Comparison of ENCODE assay signal across 9 cellular contexts in the genomic region with DNA sequence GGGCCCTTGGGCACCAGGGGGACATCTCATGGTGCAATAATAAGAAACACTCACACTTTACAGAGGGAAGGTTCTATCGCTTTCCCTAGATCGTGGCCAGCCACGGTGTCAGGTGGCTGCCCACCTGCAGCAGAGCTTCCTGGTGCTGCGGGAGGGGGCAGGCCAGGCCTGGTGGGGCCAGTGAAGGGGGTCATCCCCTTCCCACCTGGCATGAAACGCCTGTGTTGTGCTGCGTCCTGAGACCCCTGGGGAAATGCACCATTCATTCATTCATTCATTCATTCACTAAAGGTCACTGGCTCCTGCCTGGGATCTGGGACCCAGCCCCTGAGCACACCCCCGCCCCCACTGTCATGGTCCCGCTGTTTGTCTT. TPM values are rescaled to one million over a fixed set of nuclear protein-coding genes. Genes with fewer than 3 reads are reported as not detected.
A peak's percentile ranks its signal among the peaks of the same experiment; 100 is the strongest.
DNase-seq lines count a peak whose midpoint lies in the region; ATAC-seq and TF ChIP-seq lines count a peak whose summit lies in the region.
"Had no signal": no experiment of that assay in that cellular context is flagged by ENCODE, and none has a peak within 500 bp of the region (broad histone marks: within the 10 kb centered on the region; RNA-seq: fewer than 3 reads in every experiment).

No MANE protein-coding gene starts in this region.

- peaks cover 15% of the 10 kb centered on the region for H3K4me1 Mint-ChIP-seq in activated CD8-positive, alpha-beta T cell treated with anti-CD3 and anti-CD28 coated beads for 36 hours (ENCODE audit: low read depth)

- ATAC-seq in activated CD8-positive, alpha-beta T cell treated with anti-CD3 and anti-CD28 coated beads for 36 hours: no peak
- no peak for ATAC-seq in HG03571 (IDR thresholded peaks at IDR 0.05; ENCODE audit: unreplicated experiment)

- peaks cover 10% of the 10 kb centered on the region for H3K27me3 Mint-ChIP-seq in activated CD8-positive, alpha-beta T cell treated with anti-CD3 and anti-CD28 coated beads for 36 hours

- H3K27ac Mint-ChIP-seq in activated CD8-positive, alpha-beta T cell treated with anti-CD3 and anti-CD28 coated beads for 36 hours: no peak overlapping the region

- H3K27me3 ChIP-seq in H7 (ENCODE audit: control insufficient read depth, insufficient read depth, low read length) (peaks cover 3% of the 10 kb centered on the region; the same call in 1 of the 2 replicates), left ventricle myocardium inferior (ENCODE audit: low read depth) (peaks cover 15% of the 10 kb centered on the region)

- no peak for TF ChIP-seq CTCF in activated CD8-positive, alpha-beta T cell treated with anti-CD3 and anti-CD28 coated beads for 36 hours (IDR thresholded peaks at IDR 0.05)
- no peak for TF ChIP-seq CTCF in left ventricle myocardium inferior (IDR thresholded peaks at IDR 0.05; ENCODE audit: borderline replicate concordance)

- CTCF ChIA-PET in activated CD8-positive, alpha-beta T cell treated with anti-CD3 and anti-CD28 coated beads for 36 hours (lab: Charles Lee): interaction anchor here (8.8 kb wide), 1 partner anchor 16 kb away, joined by 67 read pairs; no protein-coding TSS in a partner anchor

- DNase-seq in H7: no peak
- DNase-seq in activated CD8-positive, alpha-beta T cell treated with anti-CD3 and anti-CD28 coated beads for 36 hours: no peak
- DNase-seq in left ventricle myocardium inferior: no peak
- DNase-seq in NCI-H1092 (lab: John Stamatoyannopoulos, UW): no peak
- DNase-seq in NCI-H446 treated with DMSO at 0.1 percent for 48 hours (lab: John Stamatoyannopoulos, UW): no peak
- no peak for DNase-seq in SW480 (ENCODE audit: low spot score)
- DNase-seq: NCI-H146 had no signal

- peaks cover 70% of the 10 kb centered on the region for H3K4me1 ChIP-seq in left ventricle myocardium inferior

- H3K9me3 ChIP-seq in left ventricle myocardium inferior (replicated peaks): no peaks in the 10 kb centered on the region

- H3K36me3 ChIP-seq in H7 (replicated peaks; ENCODE audit: control insufficient read depth, insufficient read depth, low read length) (no peaks in the 10 kb centered on the region), left ventricle myocardium inferior (no peaks in the 10 kb centered on the region)

- no peaks in the 10 kb centered on the region for H3K9me3 Mint-ChIP-seq in activated CD8-positive, alpha-beta T cell treated with anti-CD3 and anti-CD28 coated beads for 36 hours

- peak overlapping the region; percentile 56 for H3K4me3 Mint-ChIP-seq in activated CD8-positive, alpha-beta T cell treated with anti-CD3 and anti-CD28 coated beads for 36 hours

- POLR2A ChIA-PET in activated CD8-positive, alpha-beta T cell treated with anti-CD3 and anti-CD28 coated beads for 36 hours (lab: Charles Lee): interaction anchor here (0.7 to 1.2 kb wide), 2 partner anchors 87 to 123 kb away, joined by 3 read pairs; no protein-coding TSS in a partner anchor

- H3K27ac ChIP-seq in left ventricle myocardium inferior (replicated peaks) (peak overlapping the region; percentile 89), skin epidermis (peak overlapping the region in 20 of 21 experiments; percentile 31 to 93 (median 82))

- intact Hi-C loops in activated CD8-positive, alpha-beta T cell treated with anti-CD3 and anti-CD28 coated beads for 36 hours (cut with micrococcal nuclease): no loop called here
- intact Hi-C loops in left ventricle myocardium inferior (cut with micrococcal nuclease): no loop called here

- peak overlapping the region; percentile 62 for H3K4me3 ChIP-seq in H7 (ENCODE audit: insufficient read depth, low read depth, low read length)
- H3K4me3 ChIP-seq in left ventricle myocardium inferior: peak overlapping the region; percentile 75
- peak overlapping the region; percentile 30 to 63 (median 45) for H3K4me3 ChIP-seq in skin epidermis

- H3K36me3 Mint-ChIP-seq in activated CD8-positive, alpha-beta T cell treated with anti-CD3 and anti-CD28 coated beads for 36 hours (ENCODE audit: low read depth): no peaks in the 10 kb centered on the region

RNA-seq across cellular contexts. Expression of gene RHOD, which starts 0.4 kb away (rescaled TPM):
- total RNA-seq in H7 (2014; rRNA removed; shearing (Covaris generic)): 8.7 and 15.7 TPM in 2 replicates
- under 1 TPM in 1 of 2 experiments, not detected in 1; 0.56 TPM for total RNA-seq in activated CD8-positive, alpha-beta T cell treated with anti-CD3 and anti-CD28 coated beads for 36 hours
- 49.5 TPM for total RNA-seq in left ventricle myocardium inferior

RNA-seq across cellular contexts. Expression of gene SYT12, which starts 33.3 kb away (rescaled TPM):
- total RNA-seq in H7 (2014; rRNA removed; shearing (Covaris generic)): 2.3 and 2.8 TPM in 2 replicates
- not detected for total RNA-seq in activated CD8-positive, alpha-beta T cell treated with anti-CD3 and anti-CD28 coated beads for 36 hours
- total RNA-seq in left ventricle myocardium inferior: 0.05 TPM
